In genomic region chr21:34530264-34530663, GRCh38 we compare ENCODE assay signal across 18 cellular contexts. TPM values are rescaled to one million over a fixed set of nuclear protein-coding genes. Genes with fewer than 3 reads are reported as not detected.
DNase-seq lines count a peak whose midpoint lies in the region; ATAC-seq, FAIRE-seq and TF ChIP-seq lines count a peak whose summit lies in the region.
"Had no signal": no experiment of that assay in that cellular context is flagged by ENCODE, and none has a peak within 500 bp of the region (broad histone marks: within the 10 kb centered on the region; RNA-seq: fewer than 3 reads in every experiment).

No MANE protein-coding gene starts in this region.

- no peak overlapping the region for H2AFZ ChIP-seq in GM23248
- H2AFZ ChIP-seq in astrocyte (ENCODE audit: low read depth, low read length): no peak overlapping the region

- in situ Hi-C loops in GM23248 (cut with MboI): no loop called here

- no peaks in the 10 kb centered on the region for H3K27me3 ChIP-seq in GM23248 (replicated peaks; ENCODE audit: insufficient read depth)
- no peaks in the 10 kb centered on the region for H3K27me3 ChIP-seq in astrocyte (ENCODE audit: insufficient read depth, low read length)

- H3K9ac ChIP-seq in GM23248 (no peak overlapping the region), astrocyte (ENCODE audit: low read length) (peak overlapping the region; percentile 40)

- no peaks in the 10 kb centered on the region for H3K9me3 Mint-ChIP-seq in astrocyte (ENCODE audit: unreplicated experiment)

- FAIRE-seq in astrocyte (lab: Jason Lieb, UNC): peak; percentile 82
- FAIRE-seq: H54 had no signal

- no peak for ATAC-seq in HG02884 (IDR thresholded peaks at IDR 0.05; ENCODE audit: unreplicated experiment)
- ATAC-seq: naive thymus-derived CD8-positive, alpha-beta T cell had no signal

- peaks cover 33% of the 10 kb centered on the region for H3K4me1 ChIP-seq in GM23248 (ENCODE audit: insufficient read depth)
- peaks cover 46% of the 10 kb centered on the region for H3K4me1 ChIP-seq in astrocyte (ENCODE audit: insufficient read depth, low read length)

- TF ChIP-seq CTCF in astrocyte (IDR thresholded peaks at IDR 0.05; ENCODE audit: insufficient read depth, low read depth, low read length) (no peak), foreskin fibroblast (IDR thresholded peaks at IDR 0.05; ENCODE audit: low read depth, low read length) (no peak), RWPE1 (conservative IDR thresholded peaks at IDR 0.05; ENCODE audit: low read depth) (no peak)

- no peak overlapping the region for H3K4me3 Mint-ChIP-seq in astrocyte (ENCODE audit: unreplicated experiment)
- H3K4me3 Mint-ChIP-seq: activated CD4-positive, alpha-beta memory T cell treated with anti-CD3 and anti-CD28 coated beads for 36 hours; activated naive CD8-positive, alpha-beta T cell; central memory CD8-positive, alpha-beta T cell; naive thymus-derived CD8-positive, alpha-beta T cell had no signal

- H3K36me3 Mint-ChIP-seq in astrocyte (ENCODE audit: low read depth, unreplicated experiment): peaks cover 4% of the 10 kb centered on the region
- H3K36me3 Mint-ChIP-seq: activated CD4-positive, alpha-beta memory T cell treated with anti-CD3 and anti-CD28 coated beads for 36 hours; CD4-positive, CD25-positive, alpha-beta regulatory T cell had no signal

- H3K4me2 ChIP-seq in GM23248 (ENCODE audit: unreplicated experiment) (peak overlapping the region; percentile 27), astrocyte (ENCODE audit: low read length) (peak overlapping the region; percentile 14)

- DNase-seq in GM23248 (peak; percentile 74), astrocyte (ENCODE audit: low read depth) (peak; percentile 90), foreskin fibroblast (peak; percentile 54 to 69), RWPE1 (ENCODE audit: low spot score) (no peak), NCI-H1436 treated with DMSO at 0.1 percent for 48 hours (lab: John Stamatoyannopoulos, UW) (no peak), NCI-H146 treated with DMSO at 0.1 percent for 48 hours (lab: John Stamatoyannopoulos, UW; ENCODE audit: unreplicated experiment) (no peak)
- DNase-seq: activated CD4-positive, alpha-beta memory T cell treated with anti-CD3 and anti-CD28 coated beads for 36 hours; activated T-cell treated with anti-CD3 and anti-CD28 coated beads, Interleukin-2, amount 50 U/mL, for 48 hours; CD4-positive, CD25-positive, alpha-beta regulatory T cell; naive thymus-derived CD8-positive, alpha-beta T cell; NCI-H1436; NCI-H2227 treated with DMSO at 0.1 percent for 48 hours; posterior cingulate gyrus; SW 1271 had no signal

- H3K9me3 ChIP-seq in GM23248 (ENCODE audit: low read depth) (no peaks in the 10 kb centered on the region), astrocyte (ENCODE audit: insufficient read depth, low read depth, low read length) (no peaks in the 10 kb centered on the region)

- peaks cover 38% of the 10 kb centered on the region for H3F3A ChIP-seq in GM23248 (ENCODE audit: insufficient read depth)

- H3K27ac ChIP-seq in GM23248: peak overlapping the region; percentile 46
- H3K27ac ChIP-seq in astrocyte (ENCODE audit: low read depth, low read length): peak overlapping the region; percentile 77
- H3K27ac ChIP-seq in RWPE1: no peak overlapping the region

- H3K36me3 ChIP-seq in GM23248 (ENCODE audit: low read depth): no peaks in the 10 kb centered on the region
- H3K36me3 ChIP-seq in astrocyte (ENCODE audit: insufficient read depth, low read length): no peaks in the 10 kb centered on the region

- H3K79me2 ChIP-seq in GM23248 (ENCODE audit: insufficient read depth) (peaks cover 12% of the 10 kb centered on the region), astrocyte (ENCODE audit: insufficient read depth, low read length) (peaks cover 13% of the 10 kb centered on the region)

- no peaks in the 10 kb centered on the region for H3K27me3 Mint-ChIP-seq in astrocyte (ENCODE audit: low read depth, unreplicated experiment)
- H3K27me3 Mint-ChIP-seq: activated CD4-positive, alpha-beta memory T cell treated with anti-CD3 and anti-CD28 coated beads for 36 hours; activated naive CD8-positive, alpha-beta T cell; CD4-positive, CD25-positive, alpha-beta regulatory T cell; central memory CD8-positive, alpha-beta T cell; naive thymus-derived CD8-positive, alpha-beta T cell had no signal

- no peaks in the 10 kb centered on the region for H3K9me2 ChIP-seq in GM23248 (ENCODE audit: insufficient read depth)

- H3K27ac Mint-ChIP-seq in astrocyte (ENCODE audit: unreplicated experiment): peak overlapping the region; percentile 91
- H3K27ac Mint-ChIP-seq: activated CD4-positive, alpha-beta memory T cell treated with anti-CD3 and anti-CD28 coated beads for 36 hours; activated naive CD8-positive, alpha-beta T cell; CD4-positive, CD25-positive, alpha-beta regulatory T cell; naive thymus-derived CD8-positive, alpha-beta T cell had no signal

- H3K4me1 Mint-ChIP-seq in astrocyte (ENCODE audit: low read depth, unreplicated experiment): peaks cover 55% of the 10 kb centered on the region

- POLR2A ChIA-PET in RWPE1 (lab: Yijun Ruan, JAX; ENCODE audit: low non-redundant PET): no interaction called here

- H3K4me3 ChIP-seq in GM23248 (no peak overlapping the region), astrocyte (ENCODE audit: insufficient read depth, low read depth, low read length) (no peak overlapping the region), foreskin fibroblast (ENCODE audit: low read depth in 1 of 2, low read length in 2 of 2) (no peak overlapping the region)

- H4K20me1 ChIP-seq in GM23248 (ENCODE audit: insufficient read depth): no peaks in the 10 kb centered on the region
- peaks cover 1% of the 10 kb centered on the region for H4K20me1 ChIP-seq in astrocyte (ENCODE audit: insufficient read depth, low read length)

- CTCF ChIA-PET in RWPE1 (lab: Yijun Ruan, JAX): no interaction called here

RNA-seq across cellular contexts. Expression of gene KCNE1, which starts 18.3 kb away (rescaled TPM):
- 0.43 TPM in 1 of 2 replicates, not detected in the other for total RNA-seq in GM23248 (2014; rRNA removed; shearing (Covaris generic))
- polyA plus RNA-seq in GM23248 (2016; fragmentation: Nextera tagmentation; extraction: Ambion mirVana): not detected in 2 replicates
- total RNA-seq in astrocyte: 0.43 and 0.73 TPM in 2 replicates
- polyA plus RNA-seq: CD4-positive, CD25-positive, alpha-beta regulatory T cell; naive thymus-derived CD8-positive, alpha-beta T cell had no signal

Comparison
In these comparisons a context has a peak if more than half of its experiments do, and no peak if none do; other contexts are left out.
1. DNase-seq: peak in GM23248 (single experiment), astrocyte (single experiment) and foreskin fibroblast (2 of 2); none in RWPE1 (single experiment), NCI-H1436 treated with DMSO at 0.1 percent for 48 hours (single experiment) and NCI-H146 treated with DMSO at 0.1 percent for 48 hours (single experiment).